1 cellular context compared by ENCODE assay signal in genomic region chr16:30652718-30653117, GRCh38.
TF ChIP-seq lines count a peak whose summit lies in the region.

No MANE protein-coding gene starts in this region.

TF ChIP-seq in HepG2, 621 proteins besides CTCF, POLR2A, EP300 and RAD21:
- no peak for TF ChIP-seq ZNF230 (CRISPR knock-in tag; IDR thresholded peaks at IDR 0.05)
- TF ChIP-seq ZNF746 (CRISPR knock-in tag; IDR thresholded peaks at IDR 0.05): no peak
- peak; percentile 12; the same call in 1 of the 2 replicates for TF ChIP-seq ZNF687 (CRISPR knock-in tag; IDR thresholded peaks at IDR 0.05)
- 0 out of 2 replicates have a peak, but pooled peaks have one; percentile 15 for TF ChIP-seq ZNF17 (CRISPR knock-in tag; IDR thresholded peaks at IDR 0.05)
- peak; percentile 44; the same call in 1 of the 2 replicates for TF ChIP-seq KDM5B (CRISPR knock-in tag; IDR thresholded peaks at IDR 0.05; ENCODE audit: borderline replicate concordance)
- no peak for TF ChIP-seq FIP1L1 (IDR thresholded peaks at IDR 0.05; ENCODE audit: borderline replicate concordance, insufficient read depth, low read depth, low read length)
- TF ChIP-seq PAWR (CRISPR knock-in tag; IDR thresholded peaks at IDR 0.05; ENCODE audit: borderline replicate concordance): no peak
- TF ChIP-seq HNF4G (IDR thresholded peaks at IDR 0.05; ENCODE audit: borderline replicate concordance, low read depth, low read length): no peak
- TF ChIP-seq HNF4G (CRISPR knock-in tag; IDR thresholded peaks at IDR 0.05; ENCODE audit: borderline replicate concordance, low read depth): no peak
- TF ChIP-seq ZFP36L2 (CRISPR knock-in tag; IDR thresholded peaks at IDR 0.05): no peak
- TF ChIP-seq HDAC1 (CRISPR knock-in tag; IDR thresholded peaks at IDR 0.05): no peak
